ENCODE assay signal across 8 cellular contexts in genomic region chr1:164787834-164788231, GRCh38.
DNase-seq lines count a peak whose midpoint lies in the region; ATAC-seq and TF ChIP-seq lines count a peak whose summit lies in the region.

No MANE protein-coding gene starts in this region.

- ATAC-seq in RWPE2 (ENCODE audit: low read depth) = peak; percentile 83
- ATAC-seq in HG03039 (IDR thresholded peaks at IDR 0.05; ENCODE audit: unreplicated experiment) = no peak

- TF ChIP-seq CTCF in RWPE2 (IDR thresholded peaks at IDR 0.05; ENCODE audit: poor library complexity, severe bottlenecking) = no peak

- H3K4me3 ChIP-seq in ACC112 (ENCODE audit: low read depth, low read length) (no peak overlapping the region), RWPE2 (ENCODE audit: severe bottlenecking) (peak overlapping the region; percentile 2), iPS-18a (ENCODE audit: low read length) (peak overlapping the region; percentile 25)

- no peaks in the 10 kb centered on the region for H3K9me3 ChIP-seq in RWPE2 (ENCODE audit: severe bottlenecking)
- no peaks in the 10 kb centered on the region for H3K9me3 ChIP-seq in iPS-18a (ENCODE audit: control insufficient read depth, low read depth, low read length)

- peaks cover 18% of the 10 kb centered on the region for H3K4me1 ChIP-seq in ACC112 (ENCODE audit: control insufficient read depth, insufficient read depth, low read length, unreplicated experiment)
- H3K4me1 ChIP-seq in RWPE2 (ENCODE audit: insufficient read depth, poor library complexity, severe bottlenecking) = peaks cover 26% of the 10 kb centered on the region
- H3K4me1 ChIP-seq in iPS-18a (ENCODE audit: control insufficient read depth, low read depth, low read length) = peaks cover 29% of the 10 kb centered on the region

- no peak overlapping the region for H3K9ac ChIP-seq in iPS-18a (ENCODE audit: low read length)

- H3K27me3 ChIP-seq in ACC112 (ENCODE audit: insufficient read depth, low read length) = no peaks in the 10 kb centered on the region
- H3K27me3 ChIP-seq in RWPE2 (ENCODE audit: insufficient read depth, poor library complexity, severe bottlenecking) = no peaks in the 10 kb centered on the region
- H3K27me3 ChIP-seq in iPS-18a (ENCODE audit: control insufficient read depth, insufficient read depth, low read length) = no peaks in the 10 kb centered on the region

- H3K79me2 ChIP-seq in ACC112 (ENCODE audit: control insufficient read depth, insufficient read depth, low read length, unreplicated experiment) = no peaks in the 10 kb centered on the region

- peak; percentile 31 for DNase-seq in NCI-H1436 (lab: John Stamatoyannopoulos, UW)
- no peak for DNase-seq in RWPE2 (ENCODE audit: low spot score)
- no peak for DNase-seq in NOMO-1 treated with DMSO at 0.1 percent for 48 hours (lab: John Stamatoyannopoulos, UW; ENCODE audit: unreplicated experiment)
- DNase-seq in amygdala (lab: John Stamatoyannopoulos, UW) = no peak
- DNase-seq in germinal center (ENCODE audit: low spot score) = no peak

- H3K27ac ChIP-seq in ACC112 (ENCODE audit: low read depth, low read length) = no peak overlapping the region
- peak overlapping the region; percentile 58 for H3K27ac ChIP-seq in RWPE2 (ENCODE audit: poor library complexity, severe bottlenecking)
- no peak overlapping the region for H3K27ac ChIP-seq in iPS-18a (ENCODE audit: low read length)

- H3K36me3 ChIP-seq in ACC112 (ENCODE audit: insufficient read depth, low read length) (no peaks in the 10 kb centered on the region), RWPE2 (ENCODE audit: low read depth) (no peaks in the 10 kb centered on the region), iPS-18a (ENCODE audit: control insufficient read depth, low read depth, low read length) (peaks cover 2% of the 10 kb centered on the region)

- peak overlapping the region; percentile 54 for H2AFZ ChIP-seq in ACC112 (ENCODE audit: low read length, unreplicated experiment)
